In genomic region chr3:56421205-56421604, GRCh38 we compare ENCODE assay signal across 31 cellular contexts. TPM values are rescaled to one million over a fixed set of nuclear protein-coding genes. Genes with fewer than 3 reads are reported as not detected.
A peak's percentile ranks its signal among the peaks of the same experiment; 100 is the strongest.
DNase-seq lines count a peak whose midpoint lies in the region; ATAC-seq and TF ChIP-seq lines count a peak whose summit lies in the region.
"Had no signal": no experiment of that assay in that cellular context is flagged by ENCODE, and none has a peak within 500 bp of the region (broad histone marks: within the 10 kb centered on the region; RNA-seq: fewer than 3 reads in every experiment).

No MANE protein-coding gene starts in this region.

- H3K27me3 Mint-ChIP-seq in activated CD8-positive, alpha-beta T cell treated with anti-CD3 and anti-CD28 coated beads for 36 hours = peaks cover 8% of the 10 kb centered on the region
- peaks cover 6% of the 10 kb centered on the region for H3K27me3 Mint-ChIP-seq in activated CD8-positive, alpha-beta T cell treated with anti-CD3 and anti-CD28 coated beads, Interleukin-2, amount 10 ng/mL, durations not matched to agents 7 days and 5 days (ENCODE audit: low read depth)
- H3K27me3 Mint-ChIP-seq in activated naive CD8-positive, alpha-beta T cell treated with anti-CD3 and anti-CD28 coated beads, Interleukin-2, amount 50 U/mL, for 24 hours = peaks cover 5% of the 10 kb centered on the region
- H3K27me3 Mint-ChIP-seq in naive thymus-derived CD4-positive, alpha-beta T cell = peaks cover 0 to 41% (median 16%) of the 10 kb centered on the region in 5 donors

- intact Hi-C loops in activated CD8-positive, alpha-beta T cell treated with anti-CD3 and anti-CD28 coated beads for 36 hours (cut with micrococcal nuclease) = no loop called here
- intact Hi-C loops in naive thymus-derived CD4-positive, alpha-beta T cell (cut with micrococcal nuclease) = no loop called here

- POLR2A ChIA-PET in activated CD8-positive, alpha-beta T cell treated with anti-CD3 and anti-CD28 coated beads for 36 hours (lab: Charles Lee) = interaction anchor here (0.6 kb wide), 1 partner anchor 69 kb away, joined by 4 read pairs; no protein-coding TSS in a partner anchor
- POLR2A ChIA-PET in activated CD8-positive, alpha-beta T cell treated with anti-CD3 and anti-CD28 coated beads, Interleukin-2, amount 10 ng/mL, durations not matched to agents 7 days and 5 days (lab: Charles Lee) = no interaction called here
- POLR2A ChIA-PET in naive thymus-derived CD4-positive, alpha-beta T cell (lab: Charles Lee) = no interaction called here

- H3K9me3 ChIP-seq in naive thymus-derived CD4-positive, alpha-beta T cell (ENCODE audit: control insufficient read depth in 2 of 3, low read length in 3 of 3) = no peaks in the 10 kb centered on the region
- H3K9me3 ChIP-seq: esophagus muscularis mucosa, pancreas had no signal

- CTCF ChIA-PET in activated CD8-positive, alpha-beta T cell treated with anti-CD3 and anti-CD28 coated beads for 36 hours (lab: Charles Lee) = no interaction called here
- CTCF ChIA-PET in activated CD8-positive, alpha-beta T cell treated with anti-CD3 and anti-CD28 coated beads, Interleukin-2, amount 10 ng/mL, durations not matched to agents 7 days and 5 days (lab: Charles Lee) = no interaction called here
- CTCF ChIA-PET in naive thymus-derived CD4-positive, alpha-beta T cell (lab: Charles Lee) = no interaction called here

- H3K27ac ChIP-seq in naive thymus-derived CD4-positive, alpha-beta T cell (ENCODE audit: low read depth, low read length) = no peak overlapping the region
- H3K27ac ChIP-seq: esophagus muscularis mucosa, foreskin keratinocyte, neural progenitor cell, pancreas, skin epidermis had no signal

- H3K4me1 ChIP-seq in naive thymus-derived CD4-positive, alpha-beta T cell (ENCODE audit: control insufficient read depth in 2 of 2, insufficient read depth in 2 of 2, low read length in 2 of 2) = no peaks in the 10 kb centered on the region
- H3K4me1 ChIP-seq: esophagus muscularis mucosa, foreskin keratinocyte, pancreas had no signal

- no peaks in the 10 kb centered on the region for H3K4me1 Mint-ChIP-seq in activated CD8-positive, alpha-beta T cell treated with anti-CD3 and anti-CD28 coated beads for 36 hours (ENCODE audit: low read depth)
- no peaks in the 10 kb centered on the region for H3K4me1 Mint-ChIP-seq in activated CD8-positive, alpha-beta T cell treated with anti-CD3 and anti-CD28 coated beads, Interleukin-2, amount 10 ng/mL, durations not matched to agents 7 days and 5 days (ENCODE audit: low read depth)
- peaks cover 1% of the 10 kb centered on the region for H3K4me1 Mint-ChIP-seq in activated naive CD8-positive, alpha-beta T cell treated with anti-CD3 and anti-CD28 coated beads, Interleukin-2, amount 50 U/mL, for 24 hours
- H3K4me1 Mint-ChIP-seq in naive thymus-derived CD4-positive, alpha-beta T cell = peaks cover 0 to 5% (median 0%) of the 10 kb centered on the region in 7 donors
- H3K4me1 Mint-ChIP-seq: activated naive CD8-positive, alpha-beta T cell treated with anti-CD3 and anti-CD28 coated beads, Interleukin-2, amount 10 ng/mL, durations not matched to agents 7 days and 5 days; stimulated activated effector memory CD8-positive, alpha-beta T cell treated with anti-CD3 and anti-CD28 coated beads, Interleukin-12 subunit alpha, Interleukin-12 subunit beta, amount 100 ng/mL, for 72 hours had no signal

- no peak overlapping the region for H3K4me3 ChIP-seq in naive thymus-derived CD4-positive, alpha-beta T cell (ENCODE audit: low read length)
- H3K4me3 ChIP-seq: esophagus muscularis mucosa, neural progenitor cell, pancreas, skin epidermis had no signal

- ATAC-seq in activated CD8-positive, alpha-beta T cell treated with anti-CD3 and anti-CD28 coated beads for 36 hours = peak; percentile 24
- ATAC-seq in activated CD8-positive, alpha-beta T cell treated with anti-CD3 and anti-CD28 coated beads, Interleukin-2, amount 10 ng/mL, durations not matched to agents 7 days and 5 days = no peak
- peak; percentile 73 for ATAC-seq in activated naive CD8-positive, alpha-beta T cell treated with anti-CD3 and anti-CD28 coated beads, Interleukin-2, amount 50 U/mL, for 24 hours
- no peak for ATAC-seq in naive thymus-derived CD4-positive, alpha-beta T cell
- ATAC-seq: foreskin keratinocyte; HCT116; left ventricle myocardium superior; pancreas; stimulated activated effector memory CD8-positive, alpha-beta T cell treated with anti-CD3 and anti-CD28 coated beads, Interleukin-12 subunit alpha, Interleukin-12 subunit beta, amount 100 ng/mL, for 72 hours had no signal

- H3K9me3 Mint-ChIP-seq in activated CD8-positive, alpha-beta T cell treated with anti-CD3 and anti-CD28 coated beads for 36 hours = no peaks in the 10 kb centered on the region
- no peaks in the 10 kb centered on the region for H3K9me3 Mint-ChIP-seq in activated CD8-positive, alpha-beta T cell treated with anti-CD3 and anti-CD28 coated beads, Interleukin-2, amount 10 ng/mL, durations not matched to agents 7 days and 5 days (ENCODE audit: insufficient read depth)
- peaks cover 3% of the 10 kb centered on the region for H3K9me3 Mint-ChIP-seq in activated naive CD8-positive, alpha-beta T cell treated with anti-CD3 and anti-CD28 coated beads, Interleukin-2, amount 50 U/mL, for 24 hours
- H3K9me3 Mint-ChIP-seq in naive thymus-derived CD4-positive, alpha-beta T cell = peaks cover 0 to 6% (median 0%) of the 10 kb centered on the region in 11 donors
- H3K9me3 Mint-ChIP-seq: activated naive CD8-positive, alpha-beta T cell treated with anti-CD3 and anti-CD28 coated beads, Interleukin-2, amount 10 ng/mL, durations not matched to agents 7 days and 5 days; CD4-positive, alpha-beta T cell; endodermal cell; neural progenitor cell; stimulated activated effector memory CD8-positive, alpha-beta T cell treated with anti-CD3 and anti-CD28 coated beads, Interleukin-12 subunit alpha, Interleukin-12 subunit beta, amount 100 ng/mL, for 72 hours; T-helper 2 cell treated with Interferon-gamma antibody and Interleukin-4, amounts not matched to agents 5 μg/mL and 100 μg/mL, for 36 hours had no signal

- no peak overlapping the region for H3K27ac Mint-ChIP-seq in activated CD8-positive, alpha-beta T cell treated with anti-CD3 and anti-CD28 coated beads for 36 hours
- no peak overlapping the region for H3K27ac Mint-ChIP-seq in activated CD8-positive, alpha-beta T cell treated with anti-CD3 and anti-CD28 coated beads, Interleukin-2, amount 10 ng/mL, durations not matched to agents 7 days and 5 days
- H3K27ac Mint-ChIP-seq in activated naive CD8-positive, alpha-beta T cell treated with anti-CD3 and anti-CD28 coated beads, Interleukin-2, amount 50 U/mL, for 24 hours = peak overlapping the region; percentile 28
- H3K27ac Mint-ChIP-seq in naive thymus-derived CD4-positive, alpha-beta T cell = no peak overlapping the region
- H3K27ac Mint-ChIP-seq: activated naive CD8-positive, alpha-beta T cell treated with anti-CD3 and anti-CD28 coated beads, Interleukin-2, amount 10 ng/mL, durations not matched to agents 7 days and 5 days; CD4-positive, alpha-beta T cell; endodermal cell; neural progenitor cell; stimulated activated effector memory CD8-positive, alpha-beta T cell treated with anti-CD3 and anti-CD28 coated beads, Interleukin-12 subunit alpha, Interleukin-12 subunit beta, amount 100 ng/mL, for 72 hours; T-helper 2 cell treated with Interferon-gamma antibody and Interleukin-4, amounts not matched to agents 5 μg/mL and 100 μg/mL, for 36 hours had no signal

- H3K4me3 Mint-ChIP-seq in activated CD8-positive, alpha-beta T cell treated with anti-CD3 and anti-CD28 coated beads for 36 hours = no peak overlapping the region
- H3K4me3 Mint-ChIP-seq in activated CD8-positive, alpha-beta T cell treated with anti-CD3 and anti-CD28 coated beads, Interleukin-2, amount 10 ng/mL, durations not matched to agents 7 days and 5 days = no peak overlapping the region
- no peak overlapping the region for H3K4me3 Mint-ChIP-seq in activated naive CD8-positive, alpha-beta T cell treated with anti-CD3 and anti-CD28 coated beads, Interleukin-2, amount 50 U/mL, for 24 hours
- no peak overlapping the region for H3K4me3 Mint-ChIP-seq in naive thymus-derived CD4-positive, alpha-beta T cell
- H3K4me3 Mint-ChIP-seq: activated naive CD8-positive, alpha-beta T cell treated with anti-CD3 and anti-CD28 coated beads, Interleukin-2, amount 10 ng/mL, durations not matched to agents 7 days and 5 days; CD4-positive, alpha-beta T cell; central memory CD8-positive, alpha-beta T cell; endodermal cell; neural progenitor cell; stimulated activated effector memory CD8-positive, alpha-beta T cell treated with anti-CD3 and anti-CD28 coated beads, Interleukin-12 subunit alpha, Interleukin-12 subunit beta, amount 100 ng/mL, for 72 hours; T-helper 2 cell treated with Interferon-gamma antibody and Interleukin-4, amounts not matched to agents 5 μg/mL and 100 μg/mL, for 36 hours had no signal

- H3K27me3 ChIP-seq in naive thymus-derived CD4-positive, alpha-beta T cell (ENCODE audit: control insufficient read depth in 2 of 2, insufficient read depth in 2 of 2, low read length in 2 of 2) = no peaks in the 10 kb centered on the region
- H3K27me3 ChIP-seq: esophagus muscularis mucosa, foreskin keratinocyte, neural progenitor cell, pancreas had no signal

- H3K36me3 Mint-ChIP-seq in activated CD8-positive, alpha-beta T cell treated with anti-CD3 and anti-CD28 coated beads for 36 hours (ENCODE audit: low read depth) = no peaks in the 10 kb centered on the region
- no peaks in the 10 kb centered on the region for H3K36me3 Mint-ChIP-seq in activated CD8-positive, alpha-beta T cell treated with anti-CD3 and anti-CD28 coated beads, Interleukin-2, amount 10 ng/mL, durations not matched to agents 7 days and 5 days (ENCODE audit: low read depth)
- H3K36me3 Mint-ChIP-seq in activated naive CD8-positive, alpha-beta T cell treated with anti-CD3 and anti-CD28 coated beads, Interleukin-2, amount 50 U/mL, for 24 hours (ENCODE audit: low read depth) = no peaks in the 10 kb centered on the region
- peaks cover 0 to 4% (median 0%) of the 10 kb centered on the region in 5 donors for H3K36me3 Mint-ChIP-seq in naive thymus-derived CD4-positive, alpha-beta T cell
- H3K36me3 Mint-ChIP-seq: activated naive CD8-positive, alpha-beta T cell treated with anti-CD3 and anti-CD28 coated beads, Interleukin-2, amount 10 ng/mL, durations not matched to agents 7 days and 5 days; stimulated activated effector memory CD8-positive, alpha-beta T cell treated with anti-CD3 and anti-CD28 coated beads, Interleukin-12 subunit alpha, Interleukin-12 subunit beta, amount 100 ng/mL, for 72 hours had no signal

- DNase-seq in activated CD8-positive, alpha-beta T cell treated with anti-CD3 and anti-CD28 coated beads for 36 hours = peak; percentile 34
- DNase-seq in activated CD8-positive, alpha-beta T cell treated with anti-CD3 and anti-CD28 coated beads, Interleukin-2, amount 10 ng/mL, durations not matched to agents 7 days and 5 days = no peak
- DNase-seq in HK-2 (ENCODE audit: unreplicated experiment) = peak; percentile 13
- peak; percentile 4 for DNase-seq in activated naive CD8-positive, alpha-beta T cell treated with anti-CD3 and anti-CD28 coated beads, Interleukin-2, amount 50 U/mL, for 24 hours
- DNase-seq in stimulated activated CD8-positive, alpha-beta memory T cell treated with anti-CD3 and anti-CD28 coated beads, Interleukin-15, amount 100 ng/mL, for 48 hours (ENCODE audit: low read depth in 2 of 2) = peak; percentile 4 to 8
- DNase-seq in naive thymus-derived CD4-positive, alpha-beta T cell = no peak
- DNase-seq in effector CD8-positive, alpha-beta T cell (lab: John Stamatoyannopoulos, UW) = no peak
- DNase-seq: activated CD8-positive, alpha-beta memory T cell treated with anti-CD3 and anti-CD28 coated beads, Interleukin-2, amount 50 U/mL, for 4 hours; activated naive CD8-positive, alpha-beta T cell treated with anti-CD3 and anti-CD28 coated beads, Interleukin-2, amount 10 ng/mL, durations not matched to agents 7 days and 5 days; CD4-positive, alpha-beta T cell; DMS79 treated with DMSO at 0.1 percent for 48 hours; endodermal cell; foreskin keratinocyte; GF-D8; head of caudate nucleus; IMR-90; islet precursor cell; left ventricle myocardium superior; NCI-H1048; NCI-H2107; NCI-H82; pancreas; retina; SIG-M5 had no signal

- no peaks in the 10 kb centered on the region for H3K36me3 ChIP-seq in naive thymus-derived CD4-positive, alpha-beta T cell (ENCODE audit: control insufficient read depth in 2 of 3, insufficient read depth in 3 of 3, low read length in 3 of 3)
- H3K36me3 ChIP-seq: esophagus muscularis mucosa, neural progenitor cell, pancreas had no signal

- no peak for TF ChIP-seq CTCF in activated CD8-positive, alpha-beta T cell treated with anti-CD3 and anti-CD28 coated beads for 36 hours (IDR thresholded peaks at IDR 0.05)

RNA-seq across cellular contexts. Expression of gene ERC2, which starts 47.1 kb away (rescaled TPM):
- under 1 TPM; 0.18 to 0.52 TPM for total RNA-seq in activated CD8-positive, alpha-beta T cell treated with anti-CD3 and anti-CD28 coated beads for 36 hours
- total RNA-seq in activated CD8-positive, alpha-beta T cell treated with anti-CD3 and anti-CD28 coated beads, Interleukin-2, amount 10 ng/mL, durations not matched to agents 7 days and 5 days = not detected
- total RNA-seq in naive thymus-derived CD4-positive, alpha-beta T cell = not detected
- polyA plus RNA-seq in naive thymus-derived CD4-positive, alpha-beta T cell = not detected
- total RNA-seq: activated naive CD8-positive, alpha-beta T cell treated with anti-CD3 and anti-CD28 coated beads, Interleukin-2, amount 10 ng/mL, durations not matched to agents 7 days and 5 days; CD4-positive, alpha-beta T cell; foreskin keratinocyte had no signal

Comparison
In these comparisons a context has a peak if more than half of its experiments do, and no peak if none do; other contexts are left out.
1. ATAC-seq: peak in activated CD8-positive, alpha-beta T cell treated with anti-CD3 and anti-CD28 coated beads for 36 hours (single experiment) and activated naive CD8-positive, alpha-beta T cell treated with anti-CD3 and anti-CD28 coated beads, Interleukin-2, amount 50 U/mL, for 24 hours (single experiment); none in activated CD8-positive, alpha-beta T cell treated with anti-CD3 and anti-CD28 coated beads, Interleukin-2, amount 10 ng/mL, durations not matched to agents 7 days and 5 days (single experiment) and naive thymus-derived CD4-positive, alpha-beta T cell (single experiment).
2. DNase-seq: peak in activated CD8-positive, alpha-beta T cell treated with anti-CD3 and anti-CD28 coated beads for 36 hours (single experiment), HK-2 (single experiment), activated naive CD8-positive, alpha-beta T cell treated with anti-CD3 and anti-CD28 coated beads, Interleukin-2, amount 50 U/mL, for 24 hours (single experiment) and stimulated activated CD8-positive, alpha-beta memory T cell treated with anti-CD3 and anti-CD28 coated beads, Interleukin-15, amount 100 ng/mL, for 48 hours (2 of 2); none in activated CD8-positive, alpha-beta T cell treated with anti-CD3 and anti-CD28 coated beads, Interleukin-2, amount 10 ng/mL, durations not matched to agents 7 days and 5 days (single experiment), naive thymus-derived CD4-positive, alpha-beta T cell (0 of 9) and effector CD8-positive, alpha-beta T cell (single experiment).